15 cellular contexts compared by ENCODE assay signal in the genomic region with DNA sequence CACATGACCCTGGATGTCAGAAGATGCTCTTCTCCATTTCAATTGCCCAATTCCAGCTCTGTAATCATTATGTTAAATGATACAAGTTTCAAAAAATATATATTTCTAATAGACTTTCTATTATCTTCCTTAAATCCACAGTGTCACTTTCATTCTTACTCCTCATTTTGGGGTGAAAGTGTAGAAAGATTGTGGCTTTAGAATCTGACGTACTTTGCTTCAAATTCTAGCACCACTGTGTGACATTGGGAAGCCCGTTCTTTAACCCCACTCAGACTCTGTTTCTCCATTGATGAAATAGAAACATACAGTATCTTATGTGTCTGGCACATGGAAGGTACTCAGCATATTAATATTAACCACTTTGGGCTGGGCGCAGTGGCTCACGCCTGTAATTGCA.
A peak's percentile ranks its signal among the peaks of the same experiment; 100 is the strongest.
DNase-seq lines count a peak whose midpoint lies in the region; ATAC-seq and FAIRE-seq lines count a peak whose summit lies in the region.
"Had no signal": no experiment of that assay in that cellular context is flagged by ENCODE, and none has a peak within 500 bp of the region (broad histone marks: within the 10 kb centered on the region; RNA-seq: fewer than 3 reads in every experiment).

No MANE protein-coding gene starts in this region.

- peaks cover 40 to 73% (median 60%) of the 10 kb centered on the region in 3 donors for H3K4me1 Mint-ChIP-seq in CD8-positive, alpha-beta memory T cell
- H3K4me1 Mint-ChIP-seq in activated T-helper 17 cell treated with anti-CD3 and anti-CD28 coated beads, Interleukin-2, amount 50 U/mL, for 72 hours, result peaks cover 59% of the 10 kb centered on the region
- peaks cover 27 to 74% (median 53%) of the 10 kb centered on the region in 4 donors for H3K4me1 Mint-ChIP-seq in naive thymus-derived CD8-positive, alpha-beta T cell

- peaks cover 0 to 10% (median 4%) of the 10 kb centered on the region in 3 donors for H3K36me3 Mint-ChIP-seq in CD8-positive, alpha-beta memory T cell
- peaks cover 42% of the 10 kb centered on the region for H3K36me3 Mint-ChIP-seq in activated T-helper 17 cell treated with anti-CD3 and anti-CD28 coated beads, Interleukin-2, amount 50 U/mL, for 72 hours (ENCODE audit: low read depth)
- peaks cover 0 to 2% (median 2%) of the 10 kb centered on the region in 3 donors for H3K36me3 Mint-ChIP-seq in naive thymus-derived CD8-positive, alpha-beta T cell

- no peaks in the 10 kb centered on the region for H3K27me3 ChIP-seq in CD8-positive, alpha-beta memory T cell (ENCODE audit: insufficient read depth, low read length, poor library complexity, severe bottlenecking)

- no peaks in the 10 kb centered on the region for H3K27me3 Mint-ChIP-seq in CD8-positive, alpha-beta memory T cell
- H3K27me3 Mint-ChIP-seq in activated T-helper 17 cell treated with anti-CD3 and anti-CD28 coated beads, Interleukin-2, amount 50 U/mL, for 72 hours, result no peaks in the 10 kb centered on the region
- no peaks in the 10 kb centered on the region for H3K27me3 Mint-ChIP-seq in naive thymus-derived CD8-positive, alpha-beta T cell

- in situ Hi-C loops in ACHN (cut with HindIII; ENCODE audit: low pct_ligation_motif_present, low pct_unique_long_range_greater_than_20kb, low sequenced_read_pairs), result no loop called here

- H3K9me3 Mint-ChIP-seq in CD8-positive, alpha-beta memory T cell, result no peaks in the 10 kb centered on the region
- H3K9me3 Mint-ChIP-seq in activated T-helper 17 cell treated with anti-CD3 and anti-CD28 coated beads, Interleukin-2, amount 50 U/mL, for 72 hours, result no peaks in the 10 kb centered on the region
- no peaks in the 10 kb centered on the region for H3K9me3 Mint-ChIP-seq in naive thymus-derived CD8-positive, alpha-beta T cell

- no peak for DNase-seq in CD8-positive, alpha-beta memory T cell
- no peak for DNase-seq in GM18507 (ENCODE audit: extremely low spot score, insufficient read length, low read depth)
- DNase-seq in naive thymus-derived CD8-positive, alpha-beta T cell, result no peak
- no peak for DNase-seq in GDM1 (lab: John Stamatoyannopoulos, UW)
- no peak for DNase-seq in ACHN
- no peak for DNase-seq in NCI-H345 treated with DMSO at 0.1 percent for 48 hours (lab: John Stamatoyannopoulos, UW; ENCODE audit: unreplicated experiment)
- DNase-seq: NCI-H2081, occipital lobe, SHP77 had no signal

- H3K4me1 ChIP-seq in CD8-positive, alpha-beta memory T cell (ENCODE audit: insufficient read depth, low read length), result peaks cover 51% of the 10 kb centered on the region

- peak; percentile 22 for ATAC-seq in activated T-helper 17 cell treated with anti-CD3 and anti-CD28 coated beads, Interleukin-2, amount 50 U/mL, for 72 hours (replicated peaks)
- ATAC-seq in naive thymus-derived CD8-positive, alpha-beta T cell, result no peak
- no peak for ATAC-seq in HG03135 (IDR thresholded peaks at IDR 0.05; ENCODE audit: unreplicated experiment)

- POLR2A ChIA-PET in CD8-positive, alpha-beta memory T cell (lab: Charles Lee), result interaction anchor here (1.6 kb wide), 1 partner anchor 277 kb away, joined by 3 read pairs; no protein-coding TSS in a partner anchor
- POLR2A ChIA-PET in naive thymus-derived CD8-positive, alpha-beta T cell (lab: Charles Lee), result no interaction called here

- CTCF ChIA-PET in CD8-positive, alpha-beta memory T cell (lab: Charles Lee), result interaction anchor here (1.6 kb wide), 1 partner anchor 58 kb away, joined by 4 read pairs; no protein-coding TSS in a partner anchor

- peak overlapping the region; percentile 49 to 99 (median 92) for H3K27ac Mint-ChIP-seq in CD8-positive, alpha-beta memory T cell
- peak overlapping the region; percentile 81 for H3K27ac Mint-ChIP-seq in activated T-helper 17 cell treated with anti-CD3 and anti-CD28 coated beads, Interleukin-2, amount 50 U/mL, for 72 hours
- H3K27ac Mint-ChIP-seq in naive thymus-derived CD8-positive, alpha-beta T cell, result peak overlapping the region in 9 of 10 donors; percentile 52 to 93 (median 78)

- no peaks in the 10 kb centered on the region for H3K9me3 ChIP-seq in CD8-positive, alpha-beta memory T cell (ENCODE audit: low read length)

- H3K27ac ChIP-seq in CD8-positive, alpha-beta memory T cell (ENCODE audit: low read depth, low read length), result no peak overlapping the region
- H3K27ac ChIP-seq: C4-2B, HL-60 had no signal

- H3K36me3 ChIP-seq in CD8-positive, alpha-beta memory T cell (ENCODE audit: insufficient read depth, low read length), result no peaks in the 10 kb centered on the region

- H3K4me3 ChIP-seq in CD8-positive, alpha-beta memory T cell (ENCODE audit: low read length), result no peak overlapping the region
- H3K4me3 ChIP-seq: lung had no signal

- peak overlapping the region; percentile 55 to 87 (median 76) for H3K4me3 Mint-ChIP-seq in CD8-positive, alpha-beta memory T cell
- peak overlapping the region; percentile 77 for H3K4me3 Mint-ChIP-seq in activated T-helper 17 cell treated with anti-CD3 and anti-CD28 coated beads, Interleukin-2, amount 50 U/mL, for 72 hours
- H3K4me3 Mint-ChIP-seq in naive thymus-derived CD8-positive, alpha-beta T cell, result peak overlapping the region in 8 of 10 donors; percentile 39 to 85 (median 64)

- peak; percentile 76 for FAIRE-seq in GM18507 (lab: Jason Lieb, UNC)
- FAIRE-seq: frontal cortex had no signal
